In genomic region chr15:39025331-39025730, GRCh38 we compare ENCODE assay signal across 32 cellular contexts.
DNase-seq lines count a peak whose midpoint lies in the region; ATAC-seq and TF ChIP-seq lines count a peak whose summit lies in the region.
"Had no signal": no experiment of that assay in that cellular context is flagged by ENCODE, and none has a peak within 500 bp of the region (broad histone marks: within the 10 kb centered on the region; RNA-seq: fewer than 3 reads in every experiment).

No MANE protein-coding gene starts in this region.

- H3K36me3 ChIP-seq in smooth muscle cell (ENCODE audit: low read depth) (no peaks in the 10 kb centered on the region), SK-N-SH (replicated peaks in 1 of 2; ENCODE audit: control insufficient read depth in 1 of 2, insufficient read depth in 2 of 2, low read length in 1 of 2) (no peaks in the 10 kb centered on the region), esophagus squamous epithelium (no peaks in the 10 kb centered on the region)
- H3K36me3 ChIP-seq: breast epithelium had no signal

- no peak overlapping the region for H3K4me2 ChIP-seq in smooth muscle cell
- no peak overlapping the region for H3K4me2 ChIP-seq in SK-N-SH
- H3K4me2 ChIP-seq: PC-9 had no signal

- no peak for ATAC-seq in GM18867 (IDR thresholded peaks at IDR 0.05; ENCODE audit: unreplicated experiment)
- ATAC-seq: activated CD4-positive, alpha-beta T cell treated with anti-CD3 and anti-CD28 coated beads for 36 hours; activated T-helper 17 cell treated with anti-CD3 and anti-CD28 coated beads, Interleukin-2, amount 50 U/mL, for 72 hours; CD8-positive, alpha-beta T cell; left colon; mucosa of descending colon; Right ventricle myocardium inferior; SK-N-SH treated with all-trans-retinoic acid at 6 μM for 48 hours had no signal

- H3K27ac Mint-ChIP-seq in chondrocyte (ENCODE audit: unreplicated experiment): peak overlapping the region; percentile 82
- H3K27ac Mint-ChIP-seq: activated CD4-positive, alpha-beta T cell treated with anti-CD3 and anti-CD28 coated beads for 36 hours; activated T-helper 17 cell treated with anti-CD3 and anti-CD28 coated beads, Interleukin-2, amount 50 U/mL, for 72 hours; CD8-positive, alpha-beta T cell; nephron progenitor cell had no signal

- H3K36me3 Mint-ChIP-seq in chondrocyte (ENCODE audit: low read depth): no peaks in the 10 kb centered on the region
- H3K36me3 Mint-ChIP-seq: CD8-positive, alpha-beta T cell had no signal

- H3K27ac ChIP-seq in smooth muscle cell (ENCODE audit: low read depth) (no peak overlapping the region), SK-N-SH (ENCODE audit: low read depth in 2 of 2, low read length in 1 of 2) (no peak overlapping the region), esophagus squamous epithelium (no peak overlapping the region)
- H3K27ac ChIP-seq: breast epithelium, PC-9, testis had no signal

- H3K79me2 ChIP-seq in smooth muscle cell (ENCODE audit: low read depth): no peaks in the 10 kb centered on the region
- H3K79me2 ChIP-seq in SK-N-SH (ENCODE audit: insufficient read depth): no peaks in the 10 kb centered on the region

- H3K4me1 ChIP-seq in smooth muscle cell (ENCODE audit: low read depth) (no peaks in the 10 kb centered on the region), SK-N-SH (ENCODE audit: control insufficient read depth in 1 of 2, insufficient read depth in 2 of 2, low read depth in 1 of 2, low read length in 1 of 2) (peaks cover 4 to 8% of the 10 kb centered on the region in 2 experiments; a peak in 3 of 4 replicates), esophagus squamous epithelium (no peaks in the 10 kb centered on the region)
- H3K4me1 ChIP-seq: breast epithelium, testis had no signal

- peaks cover 3% of the 10 kb centered on the region for H3K9me3 Mint-ChIP-seq in chondrocyte (ENCODE audit: low read depth)
- H3K9me3 Mint-ChIP-seq: activated T-helper 17 cell treated with anti-CD3 and anti-CD28 coated beads, Interleukin-2, amount 50 U/mL, for 72 hours; CD8-positive, alpha-beta T cell; nephron progenitor cell had no signal

- POLR2A ChIA-PET in SK-N-SH (lab: Yijun Ruan, JAX): no interaction called here

- H2AFZ ChIP-seq in smooth muscle cell (ENCODE audit: low read depth) (peak overlapping the region; percentile 0), SK-N-SH (ENCODE audit: low read depth) (no peak overlapping the region)
- H2AFZ ChIP-seq: PC-9 had no signal

- H4K20me1 ChIP-seq in smooth muscle cell (ENCODE audit: low read depth) (no peaks in the 10 kb centered on the region), SK-N-SH (ENCODE audit: insufficient read depth) (no peaks in the 10 kb centered on the region)

- TF ChIP-seq POLR2A in esophagus squamous epithelium (IDR thresholded peaks at IDR 0.05): no peak

- no peaks in the 10 kb centered on the region for H3K9me2 ChIP-seq in SK-N-SH

- H3K4me3 ChIP-seq in fibroblast of villous mesenchyme (ENCODE audit: low read depth, low read length) (no peak overlapping the region), smooth muscle cell (no peak overlapping the region), SK-N-SH (ENCODE audit: low read depth in 2 of 2, low read length in 1 of 2) (no peak overlapping the region), esophagus squamous epithelium (no peak overlapping the region)
- H3K4me3 ChIP-seq: breast epithelium, mucosa of descending colon, PC-9, testis had no signal

- H3K27me3 Mint-ChIP-seq in chondrocyte (ENCODE audit: low read depth): no peaks in the 10 kb centered on the region

- H3K9ac ChIP-seq in smooth muscle cell (ENCODE audit: low read depth): no peak overlapping the region
- no peak overlapping the region for H3K9ac ChIP-seq in SK-N-SH

- DNase-seq in GM04503 (ENCODE audit: low read depth): peak; percentile 49
- DNase-seq in chondrocyte (ENCODE audit: low spot score): no peak
- DNase-seq in fibroblast of villous mesenchyme (ENCODE audit: low read depth): peak; percentile 23
- no peak for DNase-seq in smooth muscle cell (lab: John Stamatoyannopoulos, UW; ENCODE audit: unreplicated experiment)
- DNase-seq in midbrain (lab: John Stamatoyannopoulos, UW): no peak
- DNase-seq in SK-N-SH: no peak
- DNase-seq in esophagus squamous epithelium (lab: John Stamatoyannopoulos, UW): no peak
- DNase-seq: activated CD4-positive, alpha-beta T cell treated with anti-CD3 and anti-CD28 coated beads for 36 hours; activated naive CD4-positive, alpha-beta T cell treated with anti-CD3 and anti-CD28 coated beads, Interleukin-2, amount 50 U/mL, for 16 hours; AML-193; CD8-positive, alpha-beta T cell; DMS 273 treated with DMSO at 0.1 percent for 48 hours; effector memory CD4-positive, alpha-beta T cell; EL; erythroblast; hypothalamus; Kasumi-1; left colon; mucosa of descending colon; NCI-H1436; NCI-H2081; NCI-H345; nephron progenitor cell; PC-9; stimulated activated CD4-positive, alpha-beta T cell treated with anti-CD3 and anti-CD28 coated beads, Interleukin-1b, Interleukin-23, amount 100 ng/mL, for 48 hours; stimulated activated naive CD4-positive, alpha-beta T cell treated with Interleukin-2 at 50 U/mL for 16 hours; testis had no signal

- H3K4me1 Mint-ChIP-seq in chondrocyte (ENCODE audit: low read depth): peaks cover 38% of the 10 kb centered on the region
- H3K4me1 Mint-ChIP-seq: activated CD4-positive, alpha-beta T cell treated with anti-CD3 and anti-CD28 coated beads for 36 hours had no signal

- no peak for TF ChIP-seq EP300 in SK-N-SH (IDR thresholded peaks at IDR 0.05; ENCODE audit: borderline replicate concordance in 1 of 2, low read depth in 1 of 2, low read length in 1 of 2)

- TF ChIP-seq CTCF in chondrocyte (IDR thresholded peaks at IDR 0.05): no peak
- no peak for TF ChIP-seq CTCF in fibroblast of villous mesenchyme (IDR thresholded peaks at IDR 0.05; ENCODE audit: insufficient read depth, low read depth, low read length)
- no peak for TF ChIP-seq CTCF in smooth muscle cell (IDR thresholded peaks at IDR 0.05; ENCODE audit: borderline replicate concordance, insufficient read depth, poor library complexity, severe bottlenecking)
- TF ChIP-seq CTCF in SK-N-SH (IDR thresholded peaks at IDR 0.05): no peak
- no peak for TF ChIP-seq CTCF in esophagus squamous epithelium (IDR thresholded peaks at IDR 0.05)

- no peak for TF ChIP-seq RAD21 in SK-N-SH (IDR thresholded peaks at IDR 0.05; ENCODE audit: low read length)

- CTCF ChIA-PET in SK-N-SH (lab: Yijun Ruan, JAX): no interaction called here

- intact Hi-C loops in esophagus squamous epithelium (cut with DNase I): no loop called here

- no peaks in the 10 kb centered on the region for H3K9me3 ChIP-seq in smooth muscle cell (replicated peaks; ENCODE audit: low read depth)
- no peaks in the 10 kb centered on the region for H3K9me3 ChIP-seq in SK-N-SH
- no peaks in the 10 kb centered on the region for H3K9me3 ChIP-seq in esophagus squamous epithelium
- H3K9me3 ChIP-seq: breast epithelium, mucosa of descending colon, testis had no signal

- H3K27me3 ChIP-seq in smooth muscle cell (ENCODE audit: low read depth): no peaks in the 10 kb centered on the region
- no peaks in the 10 kb centered on the region for H3K27me3 ChIP-seq in SK-N-SH (ENCODE audit: insufficient read depth)
- no peaks in the 10 kb centered on the region for H3K27me3 ChIP-seq in esophagus squamous epithelium
- H3K27me3 ChIP-seq: breast epithelium, testis had no signal

- 55% methylated on average over 4 of the region's 4 CpGs for WGBS in smooth muscle cell (ENCODE audit: low lambda C conversion rate)
- WGBS in SK-N-SH (ENCODE audit: low lambda C conversion rate): 83% methylated on average over 4 of the region's 4 CpGs
- 71 to 91% methylated on average over 4 of the region's 4 CpGs for WGBS in esophagus squamous epithelium, 2 donors

- no peak overlapping the region for H3K4me3 Mint-ChIP-seq in chondrocyte (ENCODE audit: unreplicated experiment)
- H3K4me3 Mint-ChIP-seq: activated CD4-positive, alpha-beta T cell treated with anti-CD3 and anti-CD28 coated beads for 36 hours; activated T-helper 17 cell treated with anti-CD3 and anti-CD28 coated beads, Interleukin-2, amount 50 U/mL, for 72 hours; CD8-positive, alpha-beta T cell; nephron progenitor cell had no signal

- no peaks in the 10 kb centered on the region for H3F3A ChIP-seq in smooth muscle cell (ENCODE audit: low read depth)
- no peaks in the 10 kb centered on the region for H3F3A ChIP-seq in SK-N-SH (replicated peaks; ENCODE audit: insufficient read depth)

TF ChIP-seq in SK-N-SH, 30 proteins besides CTCF, POLR2A, EP300 and RAD21 (continues in another document):
- TF ChIP-seq SIN3A (IDR thresholded peaks at IDR 0.05; ENCODE audit: borderline replicate concordance, low read depth, low read length) (no peak), NFIC (IDR thresholded peaks at IDR 0.05; ENCODE audit: borderline replicate concordance) (no peak), ELF1 (IDR thresholded peaks at IDR 0.05) (no peak), TAF1 (IDR thresholded peaks at IDR 0.05; ENCODE audit: borderline replicate concordance, low read depth, low read length) (no peak), RXRA (IDR thresholded peaks at IDR 0.05; ENCODE audit: borderline replicate concordance, low read depth) (no peak), USF2 (IDR thresholded peaks at IDR 0.05; ENCODE audit: borderline replicate concordance, low read depth, low read length) (no peak), FOXM1 (IDR thresholded peaks at IDR 0.05; ENCODE audit: low read depth) (no peak), TEAD4 (IDR thresholded peaks at IDR 0.05; ENCODE audit: borderline replicate concordance, insufficient read depth) (no peak), MAX (IDR thresholded peaks at IDR 0.05; ENCODE audit: low read depth) (no peak), YY1 (IDR thresholded peaks at IDR 0.05; ENCODE audit: low read depth) (no peak)
- TF ChIP-seq, protein P1, sequence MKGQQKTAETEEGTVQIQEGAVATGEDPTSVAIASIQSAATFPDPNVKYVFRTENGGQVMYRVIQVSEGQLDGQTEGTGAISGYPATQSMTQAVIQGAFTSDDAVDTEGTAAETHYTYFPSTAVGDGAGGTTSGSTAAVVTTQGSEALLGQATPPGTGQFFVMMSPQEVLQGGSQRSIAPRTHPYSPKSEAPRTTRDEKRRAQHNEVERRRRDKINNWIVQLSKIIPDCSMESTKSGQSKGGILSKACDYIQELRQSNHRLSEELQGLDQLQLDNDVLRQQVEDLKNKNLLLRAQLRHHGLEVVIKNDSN (IDR thresholded peaks at IDR 0.05; ENCODE audit: borderline replicate concordance, low read depth): no peak

Comparison
In these comparisons a context has a peak if more than half of its experiments do, and no peak if none do; other contexts are left out.
1. DNase-seq: peak in GM04503 (single experiment) and fibroblast of villous mesenchyme (single experiment); none in chondrocyte (single experiment), smooth muscle cell (single experiment), midbrain (single experiment), SK-N-SH (single experiment) and esophagus squamous epithelium (single experiment).